ENCODE assay signal across 8 cellular contexts in the genomic region with DNA sequence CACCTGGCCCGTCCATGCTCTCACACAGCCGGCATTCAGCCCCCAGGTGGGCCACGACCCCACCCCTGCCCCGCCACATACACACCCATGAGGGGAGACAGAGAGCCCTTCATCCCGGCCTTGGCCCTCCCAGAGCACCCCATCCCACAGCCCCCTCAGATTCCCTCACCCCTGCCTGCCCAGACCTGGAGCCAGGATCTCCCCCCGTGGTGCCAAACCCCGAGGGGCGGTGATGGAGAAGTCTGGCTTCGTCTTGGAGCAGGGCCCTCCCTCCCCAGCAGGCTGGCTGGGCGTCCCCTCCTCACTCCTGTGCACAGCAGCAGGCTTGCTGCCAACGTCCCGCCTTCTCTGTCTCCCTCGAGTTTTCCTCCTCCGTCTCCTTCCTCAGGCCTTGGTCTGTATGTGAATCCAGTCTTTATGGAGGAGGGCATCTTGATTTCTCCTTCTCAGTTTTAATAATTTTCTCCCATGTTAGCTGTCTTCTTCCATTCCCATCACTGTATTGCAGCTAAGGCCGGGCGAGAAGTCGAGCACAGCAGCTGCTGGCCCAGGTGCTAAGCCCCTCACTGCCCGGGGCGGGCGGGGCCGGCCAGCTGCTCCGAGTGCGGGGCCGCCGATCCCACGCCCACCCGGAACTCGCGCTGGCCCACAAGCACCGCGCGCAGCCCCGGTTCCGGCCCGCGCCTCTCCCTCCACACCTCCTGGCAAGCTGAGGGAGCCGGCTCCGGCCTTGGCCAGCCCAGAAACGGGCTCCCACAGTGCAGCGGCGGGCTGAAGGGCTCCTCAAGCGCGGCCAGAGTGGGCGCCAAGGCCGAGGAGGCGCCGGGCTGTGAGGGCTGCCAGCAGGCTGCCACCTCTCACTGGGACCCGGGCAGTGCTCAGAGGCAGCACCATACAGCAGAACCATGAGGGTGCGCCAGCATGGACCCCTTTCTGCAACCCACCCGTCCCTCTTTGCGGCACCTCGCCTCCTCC.
DNase-seq lines count a peak whose midpoint lies in the region; ATAC-seq, FAIRE-seq and TF ChIP-seq lines count a peak whose summit lies in the region.
"Not testable (repeated sequence)": the region's sequence is repeated elsewhere in the genome, so short reads cannot be mapped to it uniquely, and the experiment has no call there.

No MANE protein-coding gene starts in this region.

- not testable (repeated sequence) for H3K4ac ChIP-seq in neuronal stem cell (ENCODE audit: low read length)

- H3K36me3 Mint-ChIP-seq in CD14-positive monocyte: not testable (repeated sequence)

- not testable (repeated sequence) for H2AFZ ChIP-seq in neuronal stem cell (ENCODE audit: low read length)

- H3K27me3 Mint-ChIP-seq in CD14-positive monocyte (ENCODE audit: low read depth in 3 of 3): peaks cover 4 to 11% (median 6%) of the 10 kb centered on the region in 3 donors

- H3K27ac Mint-ChIP-seq in CD14-positive monocyte: peak overlapping the region in 1 of 7 donors; percentile 51

- H3K27ac ChIP-seq in HEK293 (ENCODE audit: extremely low read depth, low read depth, low read length); SJCRH30; kidney (ENCODE audit: low read depth in 2 of 2, low read length in 2 of 2); neuronal stem cell (replicated peaks; ENCODE audit: low read length): not testable (repeated sequence)
- H3K27ac ChIP-seq in tibial artery: peak overlapping the region; percentile 57 to 97

- H2BK15ac ChIP-seq in neuronal stem cell (ENCODE audit: low read length): not testable (repeated sequence)

- DNase-seq in CD14-positive monocyte (ENCODE audit: low spot score) (peak; percentile 43), NCI-H2171 treated with DMSO at 0.1 percent for 48 hours (lab: John Stamatoyannopoulos, UW) (peak; percentile 60), SJCRH30 (peak; percentile 53 to 67), Right ventricle myocardium inferior (ENCODE audit: missing footprints) (peak; percentile 62), kidney (peak; percentile 55)
- DNase-seq in neuronal stem cell (ENCODE audit: low spot score); tibial artery: not testable (repeated sequence)

- POLR2A ChIA-PET in HEK293 (lab: Yijun Ruan, JAX): not testable (repeated sequence)

- not testable (repeated sequence) for H2BK12ac ChIP-seq in neuronal stem cell (ENCODE audit: low read length)

- peak overlapping the region; percentile 60 for H2AK5ac ChIP-seq in neuronal stem cell (ENCODE audit: low read depth, low read length)

- H3K4me2 ChIP-seq in neuronal stem cell (ENCODE audit: insufficient read depth, low read length, poor library complexity, severe bottlenecking): not testable (repeated sequence)

- peak; percentile 18 for ATAC-seq in Right ventricle myocardium inferior

- not testable (repeated sequence) for TF ChIP-seq CTCF in CD14-positive monocyte (IDR thresholded peaks at IDR 0.05); HEK293 (tag by site-specific recombination; IDR thresholded peaks at IDR 0.05); kidney (IDR thresholded peaks at IDR 0.05; ENCODE audit: borderline replicate concordance, extremely low read depth, insufficient read depth); tibial artery (IDR thresholded peaks at IDR 0.05)

- not testable (repeated sequence) for H3K4me3 Mint-ChIP-seq in CD14-positive monocyte

- H3K4me1 Mint-ChIP-seq in CD14-positive monocyte: peaks cover 24% of the 10 kb centered on the region

- not testable (repeated sequence) for H3K27me3 ChIP-seq in SJCRH30; neuronal stem cell (ENCODE audit: control insufficient read depth in 3 of 3, insufficient read depth in 3 of 3, low read depth in 1 of 3, low read length in 3 of 3); tibial artery

- not testable (repeated sequence) for H2BK5ac ChIP-seq in neuronal stem cell (ENCODE audit: low read length)

- H3K4me3 ChIP-seq in HEK293 (ENCODE audit: low read depth, low read length); kidney (ENCODE audit: low read length in 2 of 2); neuronal stem cell (ENCODE audit: low read length in 2 of 2): not testable (repeated sequence)
- H3K4me3 ChIP-seq in SJCRH30: peak overlapping the region; percentile 44
- H3K4me3 ChIP-seq in tibial artery: peak overlapping the region; percentile 28 to 33

- H2BK120ac ChIP-seq in neuronal stem cell (ENCODE audit: low read depth, low read length): not testable (repeated sequence)

- CTCF ChIA-PET in HEK293 (lab: Yijun Ruan, JAX): not testable (repeated sequence)

- peak overlapping the region; percentile 55 for H3K23ac ChIP-seq in neuronal stem cell (ENCODE audit: low read depth, low read length, poor library complexity)

- not testable (repeated sequence) for H3K9ac ChIP-seq in kidney (ENCODE audit: low read length in 2 of 2); neuronal stem cell (ENCODE audit: low read depth, low read length, poor library complexity)

- H4K91ac ChIP-seq in neuronal stem cell (ENCODE audit: low read depth, low read length, poor library complexity): not testable (repeated sequence)

- peak overlapping the region; percentile 38 for H3K18ac ChIP-seq in neuronal stem cell (ENCODE audit: low read length)

- not testable (repeated sequence) for H3K79me1 ChIP-seq in neuronal stem cell (ENCODE audit: low read depth, low read length)

- H3K14ac ChIP-seq in neuronal stem cell (ENCODE audit: low read length): peak overlapping the region; percentile 89

- H4K8ac ChIP-seq in neuronal stem cell (ENCODE audit: low read depth, low read length): not testable (repeated sequence)

- not testable (repeated sequence) for FAIRE-seq in kidney (lab: Jason Lieb, UNC)

- not testable (repeated sequence) for H3K36me3 ChIP-seq in HEK293 (ENCODE audit: control insufficient read depth in 2 of 2, insufficient read depth in 1 of 2, low read length in 2 of 2); SJCRH30; kidney (ENCODE audit: control insufficient read depth in 1 of 2, insufficient read depth in 2 of 2, low read length in 2 of 2); neuronal stem cell (replicated peaks in 1 of 2; ENCODE audit: control insufficient read depth in 2 of 2, insufficient read depth in 2 of 2, low read length in 2 of 2); tibial artery

- not testable (repeated sequence) for H3K9me3 ChIP-seq in HEK293 (ENCODE audit: control insufficient read depth, insufficient read depth, low read depth, low read length); SJCRH30 (replicated peaks); kidney (ENCODE audit: control insufficient read depth in 1 of 2, low read length in 2 of 2); neuronal stem cell (replicated peaks in 1 of 2; ENCODE audit: control insufficient read depth in 2 of 2, insufficient read depth in 1 of 2, low read depth in 1 of 2, low read length in 2 of 2); tibial artery

- WGBS in neuronal stem cell (ENCODE audit: extremely low coverage in 2 of 2, insufficient read length in 2 of 2, insufficient replicate concordance in 1 of 2), 2 donors: no CpG with 5 or more reads among the region's 52 CpGs

- intact Hi-C loops in CD14-positive monocyte (cut with micrococcal nuclease); Right ventricle myocardium inferior (cut with DNase I); kidney (cut with DNase I); tibial artery (cut with DNase I; ENCODE audit: low total_unique reads): not testable (repeated sequence)

- not testable (repeated sequence) for H3K9me3 Mint-ChIP-seq in CD14-positive monocyte

- not testable (repeated sequence) for H3K4me1 ChIP-seq in HEK293 (ENCODE audit: control insufficient read depth, insufficient read depth, low read length); kidney (ENCODE audit: control insufficient read depth in 1 of 2, insufficient read depth in 1 of 2, low read depth in 1 of 2, low read length in 2 of 2); neuronal stem cell (ENCODE audit: control insufficient read depth in 2 of 2, insufficient read depth in 1 of 2, low read depth in 1 of 2, low read length in 2 of 2)
- H3K4me1 ChIP-seq in SJCRH30 (peaks cover 11% of the 10 kb centered on the region; the same call in 1 of the 2 replicates), tibial artery (peaks cover 10 to 70% (median 44%) of the 10 kb centered on the region in 4 donors)

TF ChIP-seq in HEK293, 187 proteins besides CTCF, POLR2A, EP300 and RAD21:
- TF ChIP-seq ZIC2 (tag by site-specific recombination; IDR thresholded peaks at IDR 0.05) (0 out of 2 replicates have a peak, but pooled peaks have one; percentile 14), GLIS2 (tag by site-specific recombination; IDR thresholded peaks at IDR 0.05) (0 out of 2 replicates have a peak, but pooled peaks have one; percentile 6), ZBTB8A (tag by site-specific recombination; IDR thresholded peaks at IDR 0.05) (peak; percentile 15; the same call in 1 of the 2 replicates)
